In genomic region chr3:44125882-44126281, GRCh38 we compare ENCODE assay signal across 19 cellular contexts.
DNase-seq lines count a peak whose midpoint lies in the region; ATAC-seq, FAIRE-seq and TF ChIP-seq lines count a peak whose summit lies in the region.
"Had no signal": no experiment of that assay in that cellular context is flagged by ENCODE, and none has a peak within 500 bp of the region (broad histone marks: within the 10 kb centered on the region; RNA-seq: fewer than 3 reads in every experiment).

No MANE protein-coding gene starts in this region.

- no peak overlapping the region for H3K4me3 ChIP-seq in astrocyte (ENCODE audit: insufficient read depth, low read depth, low read length)
- no peak overlapping the region for H3K4me3 ChIP-seq in fibroblast of pulmonary artery (replicated peaks; ENCODE audit: low read depth, low read length)
- H3K4me3 ChIP-seq: adrenal gland had no signal

- DNase-seq in EL = peak; percentile 28
- DNase-seq in astrocyte (ENCODE audit: low read depth) = peak; percentile 8
- DNase-seq in fibroblast of pulmonary artery (ENCODE audit: low read depth) = peak; percentile 54
- no peak for DNase-seq in omental fat pad (ENCODE audit: low spot score)
- DNase-seq in activated T-cell treated with anti-CD3 and anti-CD28 coated beads for 4 hours = no peak
- DNase-seq in activated CD8-positive, alpha-beta memory T cell treated with anti-CD3 and anti-CD28 coated beads for 24 hours = no peak
- DNase-seq in OCI-M1 (lab: John Stamatoyannopoulos, UW) = no peak
- DNase-seq: activated CD4-positive, alpha-beta T cell treated with anti-CD3 and anti-CD28 coated beads, Interleukin-2, amount 10 ng/mL, durations not matched to agents 7 days and 5 days; activated CD8-positive, alpha-beta memory T cell treated with anti-CD3 and anti-CD28 coated beads, Interleukin-2, amount 50 U/mL, for 48 hours; activated effector memory CD4-positive, alpha-beta T cell treated with anti-CD3 and anti-CD28 coated beads, Interleukin-2, amount 50 U/mL, for 16 hours; adrenal gland; DMS79 treated with DMSO at 0.1 percent for 48 hours; KBM-7; NCI-H1092; NCI-H2029 treated with DMSO at 0.1 percent for 48 hours; stimulated activated CD4-positive, alpha-beta T cell treated with anti-CD3 and anti-CD28 coated beads, Interleukin-15, amount 100 ng/mL, for 24 hours had no signal

- H3K27ac Mint-ChIP-seq in astrocyte (ENCODE audit: unreplicated experiment) = peak overlapping the region; percentile 14
- H3K27ac Mint-ChIP-seq: activated CD4-positive, alpha-beta T cell treated with anti-CD3 and anti-CD28 coated beads, Interleukin-2, amount 10 ng/mL, durations not matched to agents 7 days and 5 days had no signal

- no peaks in the 10 kb centered on the region for H4K20me1 ChIP-seq in astrocyte (ENCODE audit: insufficient read depth, low read length)

- H3K9me3 ChIP-seq in astrocyte (ENCODE audit: insufficient read depth, low read depth, low read length) = no peaks in the 10 kb centered on the region
- H3K9me3 ChIP-seq: adrenal gland had no signal

- no peak overlapping the region for H3K9ac ChIP-seq in astrocyte (ENCODE audit: low read length)

- no peak overlapping the region for H3K27ac ChIP-seq in astrocyte (ENCODE audit: low read depth, low read length)
- H3K27ac ChIP-seq: adrenal gland had no signal

- no peak overlapping the region for H3K4me3 Mint-ChIP-seq in astrocyte (ENCODE audit: unreplicated experiment)
- H3K4me3 Mint-ChIP-seq: activated CD4-positive, alpha-beta T cell treated with anti-CD3 and anti-CD28 coated beads, Interleukin-2, amount 10 ng/mL, durations not matched to agents 7 days and 5 days had no signal

- H3K4me2 ChIP-seq in astrocyte (ENCODE audit: low read length) = no peak overlapping the region

- H3K4me1 Mint-ChIP-seq in astrocyte (ENCODE audit: low read depth, unreplicated experiment) = peaks cover 9% of the 10 kb centered on the region

- FAIRE-seq in astrocyte (lab: Jason Lieb, UNC) = no peak
- FAIRE-seq: endometrium had no signal

- no peaks in the 10 kb centered on the region for H3K4me1 ChIP-seq in astrocyte (ENCODE audit: insufficient read depth, low read length)
- H3K4me1 ChIP-seq: adrenal gland had no signal

- H2AFZ ChIP-seq in astrocyte (ENCODE audit: low read depth, low read length) = no peak overlapping the region

- peaks cover 21% of the 10 kb centered on the region for H3K27me3 Mint-ChIP-seq in astrocyte (ENCODE audit: low read depth, unreplicated experiment)

- no peaks in the 10 kb centered on the region for H3K36me3 ChIP-seq in astrocyte (ENCODE audit: insufficient read depth, low read length)
- H3K36me3 ChIP-seq: adrenal gland had no signal

- no peaks in the 10 kb centered on the region for H3K9me3 Mint-ChIP-seq in astrocyte (ENCODE audit: unreplicated experiment)
- H3K9me3 Mint-ChIP-seq: activated CD4-positive, alpha-beta T cell treated with anti-CD3 and anti-CD28 coated beads, Interleukin-2, amount 10 ng/mL, durations not matched to agents 7 days and 5 days had no signal

- H3K79me2 ChIP-seq in astrocyte (ENCODE audit: insufficient read depth, low read length) = no peaks in the 10 kb centered on the region

- peaks cover 3% of the 10 kb centered on the region for H3K27me3 ChIP-seq in astrocyte (ENCODE audit: insufficient read depth, low read length)
- H3K27me3 ChIP-seq: adrenal gland had no signal

- TF ChIP-seq CTCF in astrocyte (IDR thresholded peaks at IDR 0.05; ENCODE audit: insufficient read depth, low read depth, low read length) = no peak
- no peak for TF ChIP-seq CTCF in fibroblast of pulmonary artery (IDR thresholded peaks at IDR 0.05; ENCODE audit: low read length, missing control alignments)
- TF ChIP-seq CTCF in omental fat pad (IDR thresholded peaks at IDR 0.05) = no peak

- no peaks in the 10 kb centered on the region for H3K36me3 Mint-ChIP-seq in astrocyte (ENCODE audit: low read depth, unreplicated experiment)

- ATAC-seq in omental fat pad (ENCODE audit: low FRiP score) (peak; percentile 58), HG03280 (IDR thresholded peaks at IDR 0.05; ENCODE audit: unreplicated experiment) (no peak)
- ATAC-seq: left lobe of liver had no signal

Comparison
In these comparisons a context has a peak if more than half of its experiments do, and no peak if none do; other contexts are left out.
1. DNase-seq: peak in EL (single experiment), astrocyte (single experiment) and fibroblast of pulmonary artery (single experiment); none in omental fat pad (single experiment), activated T-cell treated with anti-CD3 and anti-CD28 coated beads for 4 hours (single experiment), activated CD8-positive, alpha-beta memory T cell treated with anti-CD3 and anti-CD28 coated beads for 24 hours (single experiment) and OCI-M1 (single experiment).